ENCODE assay signal across 22 cellular contexts in the genomic region with DNA sequence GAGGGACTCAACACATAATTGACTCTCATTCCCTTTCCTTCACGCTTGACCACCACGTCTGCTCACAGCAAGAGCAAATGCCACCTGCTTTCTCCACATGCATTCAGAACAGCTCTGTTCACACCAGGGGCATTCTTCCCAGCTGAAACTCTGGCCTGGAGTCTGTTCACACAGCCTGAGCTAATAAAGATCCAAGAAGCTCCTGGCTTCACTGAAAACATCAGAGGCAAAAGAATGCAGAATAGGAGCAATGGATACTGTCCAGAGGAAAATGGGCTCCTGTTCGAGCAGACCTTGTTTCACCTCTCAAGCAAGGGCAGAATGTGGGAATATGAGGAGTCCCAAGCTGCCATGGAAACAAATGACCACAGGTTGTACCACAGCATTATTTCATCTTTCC.
DNase-seq lines count a peak whose midpoint lies in the region; ATAC-seq, FAIRE-seq and TF ChIP-seq lines count a peak whose summit lies in the region.
"Had no signal": no experiment of that assay in that cellular context is flagged by ENCODE, and none has a peak within 500 bp of the region (broad histone marks: within the 10 kb centered on the region; RNA-seq: fewer than 3 reads in every experiment).

No MANE protein-coding gene starts in this region.

- H3K27ac Mint-ChIP-seq in astrocyte (ENCODE audit: unreplicated experiment) = no peak overlapping the region
- no peak overlapping the region for H3K27ac Mint-ChIP-seq in activated CD8-positive, alpha-beta memory T cell treated with anti-CD3 and anti-CD28 coated beads, Interleukin-2, amount 10 ng/mL, durations not matched to agents 7 days and 5 days
- H3K27ac Mint-ChIP-seq: CD4-positive, alpha-beta T cell; IgD-negative memory B cell had no signal

- H3K27me3 Mint-ChIP-seq in astrocyte (ENCODE audit: low read depth, unreplicated experiment) = no peaks in the 10 kb centered on the region
- peaks cover 13% of the 10 kb centered on the region for H3K27me3 Mint-ChIP-seq in activated CD8-positive, alpha-beta memory T cell treated with anti-CD3 and anti-CD28 coated beads, Interleukin-2, amount 10 ng/mL, durations not matched to agents 7 days and 5 days

- H3K27me3 ChIP-seq in astrocyte (ENCODE audit: insufficient read depth, low read length) = no peaks in the 10 kb centered on the region
- H3K27me3 ChIP-seq: MG63 had no signal

- no peaks in the 10 kb centered on the region for H4K20me1 ChIP-seq in astrocyte (ENCODE audit: insufficient read depth, low read length)

- no peaks in the 10 kb centered on the region for H3K9me3 ChIP-seq in astrocyte (ENCODE audit: insufficient read depth, low read depth, low read length)
- H3K9me3 ChIP-seq: Caco-2, MG63 had no signal

- intact Hi-C loops in cardiac septum (cut with DNase I) = no loop called here

- no peak overlapping the region for H3K27ac ChIP-seq in astrocyte (ENCODE audit: low read depth, low read length)

- H3K4me3 ChIP-seq in AG10803 (ENCODE audit: low read length) (no peak overlapping the region), astrocyte (ENCODE audit: insufficient read depth, low read depth, low read length) (no peak overlapping the region)
- H3K4me3 ChIP-seq: MG63 had no signal

- no peaks in the 10 kb centered on the region for H3K79me2 ChIP-seq in astrocyte (ENCODE audit: insufficient read depth, low read length)

- ATAC-seq in activated CD8-positive, alpha-beta memory T cell treated with anti-CD3 and anti-CD28 coated beads, Interleukin-2, amount 10 ng/mL, durations not matched to agents 7 days and 5 days = no peak
- ATAC-seq in HG02623 (IDR thresholded peaks at IDR 0.05; ENCODE audit: unreplicated experiment) (no peak), HG03196 (IDR thresholded peaks at IDR 0.05; ENCODE audit: unreplicated experiment) (no peak)

- no peak for FAIRE-seq in astrocyte (lab: Jason Lieb, UNC)
- FAIRE-seq: H1 had no signal

- H3K4me3 Mint-ChIP-seq in astrocyte (ENCODE audit: unreplicated experiment) = no peak overlapping the region
- H3K4me3 Mint-ChIP-seq in activated CD8-positive, alpha-beta memory T cell treated with anti-CD3 and anti-CD28 coated beads, Interleukin-2, amount 10 ng/mL, durations not matched to agents 7 days and 5 days = no peak overlapping the region
- H3K4me3 Mint-ChIP-seq: CD4-positive, alpha-beta T cell; IgD-negative memory B cell had no signal

- DNase-seq in AG10803 (ENCODE audit: low read depth) (peak; percentile 52), astrocyte (ENCODE audit: low read depth) (peak; percentile 45), hippocampal formation (lab: John Stamatoyannopoulos, UW) (peak; percentile 6 to 15), retina (peak; percentile 12), cardiac septum (ENCODE audit: low spot score) (no peak)
- no peak for DNase-seq in activated CD8-positive, alpha-beta memory T cell treated with anti-CD3 and anti-CD28 coated beads, Interleukin-2, amount 10 ng/mL, durations not matched to agents 7 days and 5 days
- DNase-seq: 8988T; Caco-2; CD4-positive, alpha-beta T cell; DMS53; EL; Kasumi-1; MG63; NCI-H1092; NCI-H1436 treated with DMSO at 0.1 percent for 48 hours; NCI-H2029; NCI-H345; NCI-H524 treated with DMSO at 0.1 percent for 48 hours had no signal

- H2AFZ ChIP-seq in astrocyte (ENCODE audit: low read depth, low read length) = no peak overlapping the region

- CTCF ChIA-PET in activated CD8-positive, alpha-beta memory T cell treated with anti-CD3 and anti-CD28 coated beads, Interleukin-2, amount 10 ng/mL, durations not matched to agents 7 days and 5 days (lab: Charles Lee) = no interaction called here

- no peak overlapping the region for H3K9ac ChIP-seq in astrocyte (ENCODE audit: low read length)

- no peaks in the 10 kb centered on the region for H3K36me3 Mint-ChIP-seq in astrocyte (ENCODE audit: low read depth, unreplicated experiment)
- no peaks in the 10 kb centered on the region for H3K36me3 Mint-ChIP-seq in activated CD8-positive, alpha-beta memory T cell treated with anti-CD3 and anti-CD28 coated beads, Interleukin-2, amount 10 ng/mL, durations not matched to agents 7 days and 5 days
- H3K36me3 Mint-ChIP-seq: IgD-negative memory B cell had no signal

- no peak overlapping the region for H3K4me2 ChIP-seq in astrocyte (ENCODE audit: low read length)

- TF ChIP-seq CTCF in AG10803 (conservative IDR thresholded peaks at IDR 0.05; ENCODE audit: low read length) (no peak), astrocyte (IDR thresholded peaks at IDR 0.05; ENCODE audit: insufficient read depth, low read depth, low read length) (no peak)

- H3K9me3 Mint-ChIP-seq in astrocyte (ENCODE audit: unreplicated experiment) = peaks cover 2% of the 10 kb centered on the region
- H3K9me3 Mint-ChIP-seq in activated CD8-positive, alpha-beta memory T cell treated with anti-CD3 and anti-CD28 coated beads, Interleukin-2, amount 10 ng/mL, durations not matched to agents 7 days and 5 days (ENCODE audit: low read depth) = no peaks in the 10 kb centered on the region
- H3K9me3 Mint-ChIP-seq: CD4-positive, alpha-beta T cell had no signal

- H3K4me1 Mint-ChIP-seq in astrocyte (ENCODE audit: low read depth, unreplicated experiment) = peaks cover 26% of the 10 kb centered on the region
- H3K4me1 Mint-ChIP-seq in activated CD8-positive, alpha-beta memory T cell treated with anti-CD3 and anti-CD28 coated beads, Interleukin-2, amount 10 ng/mL, durations not matched to agents 7 days and 5 days = no peaks in the 10 kb centered on the region
- H3K4me1 Mint-ChIP-seq: IgD-negative memory B cell had no signal

- H3K4me1 ChIP-seq in astrocyte (ENCODE audit: insufficient read depth, low read length) = peaks cover 5% of the 10 kb centered on the region
- H3K4me1 ChIP-seq: Caco-2 had no signal

- no peaks in the 10 kb centered on the region for H3K36me3 ChIP-seq in astrocyte (ENCODE audit: insufficient read depth, low read length)
- H3K36me3 ChIP-seq: MG63 had no signal

Comparison
In these comparisons a context has a peak if more than half of its experiments do, and no peak if none do; other contexts are left out.
1. DNase-seq: peak in AG10803 (single experiment), astrocyte (single experiment), hippocampal formation (2 of 2) and retina (single experiment); none in activated CD8-positive, alpha-beta memory T cell treated with anti-CD3 and anti-CD28 coated beads, Interleukin-2, amount 10 ng/mL, durations not matched to agents 7 days and 5 days (single experiment) and cardiac septum (single experiment).